In genomic region chr5:4647056-4647455, GRCh38 we compare ENCODE assay signal across 14 cellular contexts.
A peak's percentile ranks its signal among the peaks of the same experiment; 100 is the strongest.
DNase-seq lines count a peak whose midpoint lies in the region; ATAC-seq and TF ChIP-seq lines count a peak whose summit lies in the region.
"Had no signal": no experiment of that assay in that cellular context is flagged by ENCODE, and none has a peak within 500 bp of the region (broad histone marks: within the 10 kb centered on the region; RNA-seq: fewer than 3 reads in every experiment).

No MANE protein-coding gene starts in this region.

- H3K9ac ChIP-seq in OCI-LY1 (ENCODE audit: low read length) = peak overlapping the region; percentile 21; the same call in 1 of the 2 replicates

- H3K79me2 ChIP-seq in OCI-LY1 (ENCODE audit: insufficient read depth, low read length) = no peaks in the 10 kb centered on the region

- no peaks in the 10 kb centered on the region for H3K9me2 ChIP-seq in OCI-LY1 (ENCODE audit: low read depth, low read length)

- H3K27ac ChIP-seq in OCI-LY1 (ENCODE audit: low read depth, low read length, poor library complexity, severe bottlenecking) = peak overlapping the region; percentile 74
- H3K27ac ChIP-seq: HL-60 had no signal

- H3F3A ChIP-seq in OCI-LY1 (ENCODE audit: insufficient read depth, low read length) = no peaks in the 10 kb centered on the region

- H3K36me3 ChIP-seq in OCI-LY1 (ENCODE audit: insufficient read depth, low read length) = no peaks in the 10 kb centered on the region; the same call in 1 of the 2 replicates

- peak overlapping the region; percentile 61 for H2AFZ ChIP-seq in OCI-LY1 (ENCODE audit: low read length)

- 0 out of 2 replicates have a peak, but pooled peaks cover 4% of the 10 kb centered on the region for H3K9me3 ChIP-seq in OCI-LY1 (ENCODE audit: low read length)

- peak overlapping the region; percentile 27 for H3K4me2 ChIP-seq in OCI-LY1 (ENCODE audit: low read length)

- TF ChIP-seq CTCF in OCI-LY1 (IDR thresholded peaks at IDR 0.05; ENCODE audit: low read length) = no peak

- peaks cover 79% of the 10 kb centered on the region for H3K4me1 ChIP-seq in OCI-LY1 (ENCODE audit: insufficient read depth, low read length, severe bottlenecking)

- no peaks in the 10 kb centered on the region for H4K20me1 ChIP-seq in OCI-LY1 (ENCODE audit: insufficient read depth, low read length)

- DNase-seq in NCI-H2171 treated with DMSO at 0.1 percent for 48 hours (lab: John Stamatoyannopoulos, UW) (peak; percentile 68), NCI-H2171 (lab: John Stamatoyannopoulos, UW) (no peak), left kidney (ENCODE audit: low read depth, low spot score) (peak; percentile 61), putamen (ENCODE audit: low spot score) (no peak)
- DNase-seq: C1 segment of cervical spinal cord; CD4-positive, alpha-beta T cell; DND-41; GDM1; HCEC 1CT; HFFc6 had no signal

- ATAC-seq in HG02981 (IDR thresholded peaks at IDR 0.05; ENCODE audit: unreplicated experiment) (no peak), GM21619 (IDR thresholded peaks at IDR 0.05; ENCODE audit: unreplicated experiment) (no peak)

- no peaks in the 10 kb centered on the region for H3K27me3 ChIP-seq in OCI-LY1 (ENCODE audit: insufficient read depth, low read length)

- H3K4me3 ChIP-seq in OCI-LY1 (ENCODE audit: low read depth, low read length, poor library complexity, severe bottlenecking) = no peak overlapping the region

Comparison
In these comparisons a context has a peak if more than half of its experiments do, and no peak if none do; other contexts are left out.
1. DNase-seq: peak in NCI-H2171 treated with DMSO at 0.1 percent for 48 hours (single experiment) and left kidney (single experiment); none in NCI-H2171 (single experiment) and putamen (single experiment).